In the genomic region with DNA sequence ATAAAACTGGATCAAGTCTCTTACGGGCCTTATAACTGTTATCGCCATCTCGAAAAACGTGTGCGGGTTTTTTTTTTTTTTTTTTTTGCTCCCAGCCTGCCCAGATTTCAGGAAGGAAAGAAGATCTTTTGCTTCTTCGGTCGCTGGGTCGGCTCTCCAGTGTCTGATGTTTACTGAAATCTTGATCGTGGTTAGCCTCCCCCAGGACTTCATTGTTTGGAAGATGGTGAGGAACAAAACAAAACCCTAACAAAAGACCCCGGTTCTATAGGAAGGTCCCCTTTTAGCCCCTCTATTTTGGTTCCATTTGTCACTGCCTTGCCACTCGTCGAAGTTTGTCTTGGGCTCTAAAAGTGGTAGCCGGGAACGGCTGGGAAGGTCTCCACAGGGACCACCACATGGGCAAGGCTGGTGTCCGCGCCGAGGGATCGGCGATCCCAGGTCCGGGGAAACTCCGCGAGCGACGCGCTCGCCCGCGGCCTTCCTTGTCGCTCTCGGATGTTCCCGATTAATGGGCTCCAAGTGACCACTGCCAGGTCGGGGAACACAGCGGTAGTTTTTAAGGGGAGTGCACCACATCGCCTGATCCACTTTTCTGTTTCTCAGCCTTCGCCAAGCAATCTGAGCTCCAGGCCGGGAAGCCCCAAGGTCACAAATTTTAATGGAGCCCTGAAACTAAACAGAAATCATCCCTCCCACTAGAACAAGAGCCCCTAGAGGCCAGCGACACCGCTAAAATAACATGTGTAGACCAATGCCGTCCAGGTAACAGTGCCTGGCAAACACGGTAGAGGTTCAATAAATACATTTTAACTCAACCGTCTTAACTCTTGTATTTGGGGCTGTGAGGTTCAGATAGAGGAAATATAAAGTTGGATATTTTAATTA, we compare ENCODE assay signal across 8 cellular contexts. TPM values are rescaled to one million over a fixed set of nuclear protein-coding genes. Genes with fewer than 3 reads are reported as not detected.
DNase-seq lines count a peak whose midpoint lies in the region; ATAC-seq, FAIRE-seq and TF ChIP-seq lines count a peak whose summit lies in the region.

No MANE protein-coding gene starts in this region.

- WGBS in heart right ventricle, 2 donors: 0 to 1% methylated on average over 41 of the region's 41 CpGs
- 0% methylated on average over 41 of the region's 41 CpGs for WGBS in pancreas, 2 donors

- peak overlapping the region; percentile 100 for H3K27ac ChIP-seq in SK-N-MC
- peak overlapping the region; percentile 91 to 99 (median 97) for H3K27ac ChIP-seq in heart right ventricle
- H3K27ac ChIP-seq in pancreas: peak overlapping the region; percentile 96 to 98 (median 98)

- peaks cover 11% of the 10 kb centered on the region for H3K36me3 Mint-ChIP-seq in activated naive CD8-positive, alpha-beta T cell treated with anti-CD3 and anti-CD28 coated beads, Interleukin-2, amount 50 U/mL, for 24 hours (ENCODE audit: low read depth)

- H3K36me3 ChIP-seq in SK-N-MC (ENCODE audit: insufficient read depth, low read length) (peaks cover 12% of the 10 kb centered on the region), heart right ventricle (peaks cover 0 to 20% (median 8%) of the 10 kb centered on the region in 9 donors), pancreas (peaks cover 0 to 11% (median 4%) of the 10 kb centered on the region in 3 donors)

- H3K4me1 ChIP-seq in heart right ventricle: peaks cover 0 to 29% (median 10%) of the 10 kb centered on the region in 9 donors
- H3K4me1 ChIP-seq in pancreas: peaks cover 0 to 10% (median 5%) of the 10 kb centered on the region in 3 donors

- peak overlapping the region; percentile 92 for H3K4me3 ChIP-seq in SK-N-MC
- H3K4me3 ChIP-seq in heart right ventricle: peak overlapping the region; percentile 50 to 78 (median 70)
- peak overlapping the region; percentile 8 to 64 (median 45) for H3K4me3 ChIP-seq in pancreas

- H3K9me3 ChIP-seq in SK-N-MC (ENCODE audit: low read depth, low read length): no peaks in the 10 kb centered on the region
- no peaks in the 10 kb centered on the region for H3K9me3 ChIP-seq in heart right ventricle
- no peaks in the 10 kb centered on the region for H3K9me3 ChIP-seq in pancreas

- H3K9me3 Mint-ChIP-seq in activated naive CD8-positive, alpha-beta T cell treated with anti-CD3 and anti-CD28 coated beads, Interleukin-2, amount 50 U/mL, for 24 hours: no peaks in the 10 kb centered on the region

- H3K4me1 Mint-ChIP-seq in activated naive CD8-positive, alpha-beta T cell treated with anti-CD3 and anti-CD28 coated beads, Interleukin-2, amount 50 U/mL, for 24 hours: peaks cover 23% of the 10 kb centered on the region

- TF ChIP-seq CTCF in heart right ventricle (IDR thresholded peaks at IDR 0.05): peak in 7 of 9 donors; percentile 14 to 52 (median 29)
- peak in 2 of 4 donors; percentile 12 to 13 for TF ChIP-seq CTCF in pancreas (IDR thresholded peaks at IDR 0.05)

- peak overlapping the region; percentile 97 for H3K4me3 Mint-ChIP-seq in activated naive CD8-positive, alpha-beta T cell treated with anti-CD3 and anti-CD28 coated beads, Interleukin-2, amount 50 U/mL, for 24 hours

- H3K27me3 Mint-ChIP-seq in activated naive CD8-positive, alpha-beta T cell treated with anti-CD3 and anti-CD28 coated beads, Interleukin-2, amount 50 U/mL, for 24 hours: peaks cover 4% of the 10 kb centered on the region

- DNase-seq in D341Med (ENCODE audit: low spot score) (peak; percentile 61), Kasumi-1 (lab: John Stamatoyannopoulos, UW) (peak; percentile 72 to 90), SK-N-MC (ENCODE audit: low read depth, low spot score) (no peak), heart right ventricle (peak; percentile 54 to 55), pancreas (peak; percentile 53 to 76 (median 62))
- peak; percentile 36 for DNase-seq in activated naive CD8-positive, alpha-beta T cell treated with anti-CD3 and anti-CD28 coated beads, Interleukin-2, amount 50 U/mL, for 24 hours

- intact Hi-C loops in heart right ventricle (cut with DNase I): loop anchor here in 9 of 10 donors (1.0 to 10.0 kb wide), 9 partner anchors 26 to 88 kb away; partner anchors contain the start of gene TRIM27 (in 4 of the 9)
- intact Hi-C loops in pancreas (cut with DNase I): no loop called here

- ATAC-seq in GM21360 (IDR thresholded peaks at IDR 0.05; ENCODE audit: unreplicated experiment): peak; percentile 14
- ATAC-seq in activated naive CD8-positive, alpha-beta T cell treated with anti-CD3 and anti-CD28 coated beads, Interleukin-2, amount 50 U/mL, for 24 hours: peak; percentile 9
- peak; percentile 30 to 70 (median 54) for ATAC-seq in heart right ventricle
- ATAC-seq in pancreas: peak; percentile 61 to 72 (median 66)
- no peak for ATAC-seq in GM18861 (IDR thresholded peaks at IDR 0.05; ENCODE audit: unreplicated experiment)

- H3K27ac Mint-ChIP-seq in activated naive CD8-positive, alpha-beta T cell treated with anti-CD3 and anti-CD28 coated beads, Interleukin-2, amount 50 U/mL, for 24 hours: peak overlapping the region; percentile 99

- H3K27me3 ChIP-seq in heart right ventricle (no peaks in the 10 kb centered on the region), pancreas (no peaks in the 10 kb centered on the region)

- no peak for FAIRE-seq in pancreas (lab: Jason Lieb, UNC)

- H3K9ac ChIP-seq in SK-N-MC (ENCODE audit: insufficient read length): peak overlapping the region; percentile 99

RNA-seq across cellular contexts. Expression of gene TRIM27, which starts 27.0 kb away (rescaled TPM):
- 10 to 100 TPM; 14.7 to 23.1 (median 17.6) TPM for total RNA-seq in heart right ventricle
- 10 to 100 TPM; 21.0 to 26.2 TPM for polyA plus RNA-seq in heart right ventricle
- total RNA-seq in pancreas: 10 to 100 TPM; 24.1 to 33.6 (median 28.4) TPM
- 10 to 100 TPM; 41.8 to 43.3 TPM for polyA plus RNA-seq in pancreas

Comparison
In these comparisons a context has a peak if more than half of its experiments do, and no peak if none do; other contexts are left out.
1. intact Hi-C loops: an anchor here in heart right ventricle (1.0 to 10.0 kb wide); none called in pancreas.